8 cellular contexts compared by ENCODE assay signal in genomic region chr20:11686900-11687543, GRCh38.
DNase-seq lines count a peak whose midpoint lies in the region; ATAC-seq and TF ChIP-seq lines count a peak whose summit lies in the region.

No MANE protein-coding gene starts in this region.

- no TSS peak for BruUV-seq in MCF 10A (replicated peaks; lab: Mats Ljungman, UMichigan)

- H3K4me1 ChIP-seq in breast epithelium, result no peaks in the 10 kb centered on the region
- H3K4me1 ChIP-seq in endocrine pancreas (ENCODE audit: control insufficient read depth, insufficient read depth, low read length), result peaks cover 12% of the 10 kb centered on the region
- no peaks in the 10 kb centered on the region for H3K4me1 ChIP-seq in urinary bladder (ENCODE audit: insufficient read depth)

- H3K27me3 ChIP-seq in breast epithelium (peaks cover 0 to 5% of the 10 kb centered on the region in 2 donors), endocrine pancreas (ENCODE audit: control insufficient read depth, insufficient read depth, low read length) (no peaks in the 10 kb centered on the region)

- CTCF ChIA-PET in MCF 10A (lab: Yijun Ruan, JAX), result interaction anchor here (0.5 kb wide), 1 partner anchor 68 kb away, joined by 3 read pairs; no protein-coding TSS in a partner anchor

- POLR2A ChIA-PET in MCF 10A (lab: Yijun Ruan, JAX), result no interaction called here

- no peaks in the 10 kb centered on the region for H3K27me3 Mint-ChIP-seq in MCF 10A (ENCODE audit: insufficient read depth, unreplicated experiment)

- no peak overlapping the region for H3K4me3 Mint-ChIP-seq in MCF 10A (ENCODE audit: unreplicated experiment)

- no peaks in the 10 kb centered on the region for H3K4me1 Mint-ChIP-seq in MCF 10A (ENCODE audit: insufficient read depth, unreplicated experiment)

- intact Hi-C loops in breast epithelium (cut with DNase I; ENCODE audit: low total_unique reads), result no loop called here
- intact Hi-C loops in MCF 10A (cut with micrococcal nuclease), result no loop called here

- H3K36me3 ChIP-seq in breast epithelium (no peaks in the 10 kb centered on the region), endocrine pancreas (ENCODE audit: control insufficient read depth, insufficient read depth, low read length) (no peaks in the 10 kb centered on the region), urinary bladder (ENCODE audit: insufficient read depth) (no peaks in the 10 kb centered on the region)

- peak overlapping the region; percentile 85 for H3K9ac ChIP-seq in endocrine pancreas (ENCODE audit: control insufficient read depth, insufficient read depth, low read length)

- H3K27ac ChIP-seq in breast epithelium (no peak overlapping the region), urinary bladder (ENCODE audit: low read depth) (no peak overlapping the region)

- no peak overlapping the region for H3K27ac Mint-ChIP-seq in MCF 10A (ENCODE audit: low read depth, unreplicated experiment)

- ATAC-seq in GM21390 (IDR thresholded peaks at IDR 0.05; ENCODE audit: unreplicated experiment), result no peak
- ATAC-seq in GM18867 (IDR thresholded peaks at IDR 0.05; ENCODE audit: unreplicated experiment), result no peak

- peak overlapping the region; percentile 20 to 56 (median 36) for H3K4me3 ChIP-seq in breast epithelium
- peak overlapping the region; percentile 74 for H3K4me3 ChIP-seq in endocrine pancreas (ENCODE audit: control insufficient read depth, insufficient read depth, low read length)
- peak overlapping the region; percentile 22 for H3K4me3 ChIP-seq in urinary bladder (ENCODE audit: low read depth, low read length)

- DNase-seq in breast epithelium (ENCODE audit: low spot score in 2 of 2), result no peak
- DNase-seq in MCF 10A (ENCODE audit: unreplicated experiment), result no peak
- peak; percentile 33 for DNase-seq in midbrain (lab: John Stamatoyannopoulos, UW)
- DNase-seq in SKM-1 (lab: John Stamatoyannopoulos, UW; ENCODE audit: unreplicated experiment), result no peak

- TF ChIP-seq POLR2A in breast epithelium (IDR thresholded peaks at IDR 0.05), result no peak

- TF ChIP-seq CTCF in breast epithelium (IDR thresholded peaks at IDR 0.05), result no peak
- TF ChIP-seq CTCF in MCF 10A (IDR thresholded peaks at IDR 0.05; ENCODE audit: unreplicated experiment), result no peak

- H3K36me3 Mint-ChIP-seq in MCF 10A (ENCODE audit: insufficient read depth, unreplicated experiment), result no peaks in the 10 kb centered on the region

- no peaks in the 10 kb centered on the region for H3K9me3 Mint-ChIP-seq in MCF 10A (ENCODE audit: unreplicated experiment)

- H3K9me3 ChIP-seq in breast epithelium, result no peaks in the 10 kb centered on the region
- H3K9me3 ChIP-seq in endocrine pancreas (ENCODE audit: control insufficient read depth, low read length), result no peaks in the 10 kb centered on the region

- WGBS in urinary bladder, result 10% methylated on average over 38 of the region's 38 CpGs

Comparison
In these comparisons a context has a peak if more than half of its experiments do, and no peak if none do; other contexts are left out.
1. H3K4me3 ChIP-seq: peak in every context shown above with its lines; median percentile 74 in endocrine pancreas; 36 in breast epithelium; 22 in urinary bladder.